8 cellular contexts compared by ENCODE assay signal in the genomic region with DNA sequence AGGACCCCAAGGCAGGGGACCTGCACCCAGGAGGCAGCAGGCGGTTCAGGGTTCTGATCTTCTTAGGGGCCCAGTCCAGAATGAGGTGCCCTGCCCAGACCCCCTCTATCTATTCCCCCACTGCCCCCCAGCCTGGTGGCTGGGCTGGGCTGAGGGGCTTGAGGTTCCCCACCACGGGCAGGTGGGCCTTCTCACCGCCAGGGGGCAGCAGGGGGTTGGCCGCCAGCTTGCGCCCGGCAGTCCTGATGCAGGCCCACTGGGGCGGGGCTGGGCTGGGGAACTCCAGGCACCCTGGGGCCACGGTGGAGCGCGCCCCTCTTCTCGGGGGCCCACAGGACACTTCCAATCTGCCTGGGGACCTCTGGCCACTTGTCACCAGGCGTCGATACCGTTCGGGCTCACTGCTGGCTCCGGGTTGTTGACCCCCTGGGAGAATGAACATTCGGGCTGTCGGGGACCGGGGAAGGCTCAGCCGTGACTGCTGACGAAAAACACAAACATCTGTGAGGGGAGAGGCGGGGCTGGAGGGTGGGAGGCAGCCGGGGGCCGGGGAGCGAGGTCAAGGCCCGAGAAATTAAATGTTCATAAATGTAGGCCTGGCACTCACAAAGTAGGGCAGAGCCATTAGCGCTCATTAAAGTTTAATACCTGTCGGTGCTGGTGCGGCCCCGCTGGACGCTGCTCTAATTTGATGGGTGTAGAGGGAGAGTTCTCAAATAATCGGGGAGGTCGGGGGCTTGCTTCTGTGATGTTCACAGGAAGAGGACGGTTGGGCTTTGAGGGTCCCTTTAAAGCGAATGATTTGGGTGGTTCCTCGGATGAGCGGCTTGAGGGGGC.
DNase-seq lines count a peak whose midpoint lies in the region; ATAC-seq and TF ChIP-seq lines count a peak whose summit lies in the region.

No MANE protein-coding gene starts in this region.

- peaks cover 58% of the 10 kb centered on the region for H3K4me1 ChIP-seq in vagina

- no peak for ATAC-seq in HG02870 (IDR thresholded peaks at IDR 0.05; ENCODE audit: unreplicated experiment)

- no peaks in the 10 kb centered on the region for H3K9me3 ChIP-seq in vagina

- TF ChIP-seq CTCF in GM12864 (IDR thresholded peaks at IDR 0.05; ENCODE audit: low read depth, low read length, missing control alignments) = peak; percentile 89
- peak; percentile 68 for TF ChIP-seq CTCF in fibroblast of the aortic adventitia (IDR thresholded peaks at IDR 0.05; ENCODE audit: insufficient read depth, low read length)
- TF ChIP-seq CTCF in vagina (IDR thresholded peaks at IDR 0.05) = peak; percentile 42 to 85 (median 64)

- peak overlapping the region; percentile 45 for H3K27ac ChIP-seq in vagina

- no peak for TF ChIP-seq POLR2A in vagina (IDR thresholded peaks at IDR 0.05)

- no peak overlapping the region for H3K4me3 ChIP-seq in GM12864 (ENCODE audit: low read depth, low read length)
- no peak overlapping the region for H3K4me3 ChIP-seq in fibroblast of the aortic adventitia (ENCODE audit: low read depth, low read length)
- no peak overlapping the region for H3K4me3 ChIP-seq in vagina

- intact Hi-C loops in posterior vena cava (cut with DNase I) = no loop called here
- intact Hi-C loops in vagina (cut with DNase I) = loop anchor here (5.0 kb wide), 1 partner anchor 72 kb away; no protein-coding TSS in a partner anchor

- no peaks in the 10 kb centered on the region for H3K27me3 ChIP-seq in vagina

- H3K36me3 ChIP-seq in vagina = no peaks in the 10 kb centered on the region

- DNase-seq in GM12864 (ENCODE audit: low read depth) = no peak
- DNase-seq in NCI-H82 (lab: John Stamatoyannopoulos, UW) = peak; percentile 82
- DNase-seq in activated T-cell treated with anti-CD3 and anti-CD28 coated beads for 48 hours (ENCODE audit: low read depth) = peak; percentile 59
- peak; percentile 32 for DNase-seq in fibroblast of the aortic adventitia (ENCODE audit: low read depth)
- DNase-seq in posterior vena cava (ENCODE audit: low spot score) = peak; percentile 89
- no peak for DNase-seq in vagina (ENCODE audit: extremely low spot score in 2 of 2)
- no peak for DNase-seq in NCI-H128 (lab: John Stamatoyannopoulos, UW; ENCODE audit: unreplicated experiment)

Comparison
In these comparisons a context has a peak if more than half of its experiments do, and no peak if none do; other contexts are left out.
1. DNase-seq: peak in NCI-H82 (single experiment), activated T-cell treated with anti-CD3 and anti-CD28 coated beads for 48 hours (single experiment), fibroblast of the aortic adventitia (single experiment) and posterior vena cava (single experiment); none in GM12864 (single experiment), vagina (0 of 2) and NCI-H128 (single experiment).
2. Peak in every context shown above with its lines, with median percentiles within 50 percentile points of each other: CTCF ChIP-seq.